21 cellular contexts compared by ENCODE assay signal in genomic region chr6:19605624-19606023, GRCh38.
"Had no signal": no experiment of that assay in that cellular context is flagged by ENCODE, and none has a peak within 500 bp of the region (broad histone marks: within the 10 kb centered on the region; RNA-seq: fewer than 3 reads in every experiment).

No MANE protein-coding gene starts in this region.

- ATAC-seq: activated CD8-positive, alpha-beta memory T cell treated with anti-CD3 and anti-CD28 coated beads, Interleukin-2, amount 10 ng/mL, durations not matched to agents 7 days and 5 days; activated CD8-positive, alpha-beta T cell treated with anti-CD3 and anti-CD28 coated beads for 36 hours; activated naive CD4-positive, alpha-beta T cell treated with anti-CD3 and anti-CD28 coated beads, Interleukin-2, amount 50 U/mL, for 72 hours; left colon; right lobe of liver; stimulated activated naive CD8-positive, alpha-beta T cell treated with anti-CD3 and anti-CD28 coated beads, Interleukin-15, Interleukin-2, amounts not matched to agents 100 U/mL and 50 U/mL, for 24 hours had no signal

- DNase-seq: activated B cell treated with CpG ODN at 0.5 μM for 24 hours; activated CD4-positive, alpha-beta T cell treated with anti-CD3 and anti-CD28 coated beads, Interleukin-2, amount 50 U/mL, for 1 hour; activated CD8-positive, alpha-beta memory T cell treated with anti-CD3 and anti-CD28 coated beads, Interleukin-2, amount 10 ng/mL, durations not matched to agents 7 days and 5 days; activated CD8-positive, alpha-beta T cell treated with anti-CD3 and anti-CD28 coated beads for 36 hours; activated naive CD4-positive, alpha-beta T cell; activated T-cell treated with anti-CD3 and anti-CD28 coated beads, Interleukin-2, amount 50 U/mL, for 48 hours; central memory CD4-positive, alpha-beta T cell; foreskin fibroblast; head of caudate nucleus; hippocampal formation; immature natural killer cell; kidney; left colon; mammary epithelial cell; ovary; right lobe of liver; stimulated activated CD4-positive, alpha-beta T cell treated with anti-CD3 and anti-CD28 coated beads, Interleukin-2, amount 100 ng/mL, for 48 hours; stimulated activated naive CD8-positive, alpha-beta T cell treated with anti-CD3 and anti-CD28 coated beads, Interleukin-15, Interleukin-2, amounts not matched to agents 100 U/mL and 50 U/mL, for 24 hours; testis; transverse colon had no signal
